ENCODE assay signal across 8 cellular contexts in the genomic region with DNA sequence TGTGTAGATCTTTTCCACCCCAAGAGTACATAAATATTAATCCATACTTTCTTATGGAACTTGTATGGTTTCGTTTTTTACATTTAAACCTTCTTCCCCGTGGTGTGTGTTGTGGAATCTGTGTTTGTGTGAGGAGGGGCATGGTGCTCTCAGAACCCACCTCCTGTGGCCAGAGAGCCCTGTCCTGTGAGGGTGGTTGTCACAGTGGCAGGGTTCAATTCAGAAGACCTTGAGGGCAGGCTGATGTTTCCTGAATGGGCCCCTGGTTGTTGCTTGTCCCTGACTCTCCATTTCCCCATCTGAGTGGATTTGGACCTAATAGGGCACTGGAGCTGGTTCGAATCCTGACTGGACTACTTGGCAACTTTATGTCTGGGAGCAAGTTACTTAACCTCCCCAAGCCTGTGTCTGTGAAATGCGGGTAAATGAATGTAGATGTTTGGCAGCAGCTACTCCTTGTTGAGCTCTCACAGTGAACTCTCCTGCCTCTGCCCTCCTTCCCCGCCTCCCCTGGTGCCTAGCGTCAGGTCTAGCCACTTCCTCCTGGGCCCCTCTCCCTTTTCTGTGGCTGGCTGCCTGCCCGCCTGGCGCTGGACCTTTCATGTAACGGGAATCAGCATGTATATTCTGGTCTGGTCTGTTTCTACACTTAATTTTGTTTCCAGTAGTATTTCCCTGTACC. TPM values are rescaled to one million over a fixed set of nuclear protein-coding genes. Genes with fewer than 3 reads are reported as not detected.
DNase-seq lines count a peak whose midpoint lies in the region; ATAC-seq, FAIRE-seq and TF ChIP-seq lines count a peak whose summit lies in the region.

No MANE protein-coding gene starts in this region.

- POLR2A ChIA-PET in AG04449 (lab: Yijun Ruan, JAX) = interaction anchor here (1.6 to 19.6 kb wide), 2 partner anchors 9 to 74 kb away, joined by 10 to 664 read pairs; partner anchors contain the start of gene MALAT1

- H3K9me3 ChIP-seq in lower lobe of right lung = no peaks in the 10 kb centered on the region

- peaks cover 71% of the 10 kb centered on the region for H3K36me3 ChIP-seq in lower lobe of right lung

- CTCF ChIA-PET in AG04449 (lab: Yijun Ruan, JAX) = interaction anchor here (1.3 kb wide), 1 partner anchor 13 kb away, joined by 3 read pairs; no protein-coding TSS in a partner anchor

- H3K4me3 ChIP-seq in AG04449 (ENCODE audit: low read depth, low read length) (peak overlapping the region; percentile 98), lower lobe of right lung (peak overlapping the region; percentile 91)

- peak; percentile 14 to 27 for ATAC-seq in lower lobe of right lung
- no peak for ATAC-seq in GM19395 (IDR thresholded peaks at IDR 0.05; ENCODE audit: unreplicated experiment)

- no peaks in the 10 kb centered on the region for H3K27me3 ChIP-seq in lower lobe of right lung (ENCODE audit: low read depth)

- DNase-seq in AG04449 (ENCODE audit: low read depth, low spot score) (no peak), GM12891 (ENCODE audit: insufficient read length, low spot score) (no peak), SK-N-DZ (ENCODE audit: low spot score) (peak; percentile 28), caudate nucleus (lab: John Stamatoyannopoulos, UW) (peak in 8 of 61 donors; percentile 23 to 49 (median 28)), lower lobe of right lung (peak; percentile 79), superior temporal gyrus (ENCODE audit: extremely low spot score) (peak; percentile 44), epidermal melanocyte (ENCODE audit: insufficient read length, low spot score) (no peak)

- peak; percentile 58 for FAIRE-seq in GM12891 (lab: Jason Lieb, UNC)

- peak overlapping the region; percentile 72 for H3K27ac ChIP-seq in caudate nucleus (ENCODE audit: low read depth, low read length)
- peak overlapping the region; percentile 74 for H3K27ac ChIP-seq in lower lobe of right lung

- peak; percentile 68 for TF ChIP-seq POLR2A in GM12891 (IDR thresholded peaks at IDR 0.05; ENCODE audit: low read depth, low read length)

- TF ChIP-seq CTCF in AG04449 (IDR thresholded peaks at IDR 0.05; ENCODE audit: insufficient read depth, low read length, missing control alignments) (no peak), lower lobe of right lung (IDR thresholded peaks at IDR 0.05) (no peak)

- H3K4me1 ChIP-seq in lower lobe of right lung = peaks cover 80% of the 10 kb centered on the region

- intact Hi-C loops in lower lobe of right lung (cut with DNase I) = loop anchor here (5.0 kb wide), 1 partner anchor 72 kb away; no protein-coding TSS in a partner anchor

TF ChIP-seq in GM12891, 5 proteins besides CTCF, POLR2A, EP300 and RAD21:
- TF ChIP-seq POLR2AphosphoS5 (IDR thresholded peaks at IDR 0.05; ENCODE audit: low read depth, low read length) (peak; percentile 76), POU2F2 (IDR thresholded peaks at IDR 0.05; ENCODE audit: low read depth, low read length) (peak; percentile 56; the same call in 1 of the 2 replicates), TAF1 (IDR thresholded peaks at IDR 0.05; ENCODE audit: low read depth, low read length) (no peak), SPI1 (IDR thresholded peaks at IDR 0.05; ENCODE audit: low read depth, low read length) (peak; percentile 72), PAX5 (IDR thresholded peaks at IDR 0.05; ENCODE audit: insufficient read depth, low read length, severe bottlenecking) (no peak)
TF ChIP-seq in GM12891: peak in this region for 3.

RNA-seq across cellular contexts. Expression of gene NEAT1, which starts 7.3 kb away (rescaled TPM):
- polyA plus RNA-seq in GM12891 (2012; ENCODE audit: low read depth, missing spikeins) = 373 TPM
- polyA plus RNA-seq in SK-N-DZ (2014; cell fraction: cytosol; rRNA removed) = 15.6 and 18.2 TPM in 2 replicates
- 45.6 and 148 TPM in 2 replicates for polyA plus RNA-seq in SK-N-DZ (2014; cell fraction: nucleus; rRNA removed)
- 980 TPM for total RNA-seq in lower lobe of right lung

RNA-seq across cellular contexts. Expression of gene FRMD8, which starts 43.4 kb away (rescaled TPM):
- 14.3 TPM for polyA plus RNA-seq in GM12891 (2012; ENCODE audit: low read depth, missing spikeins)
- polyA plus RNA-seq in SK-N-DZ (2014; cell fraction: cytosol; rRNA removed) = 25.3 and 31.8 TPM in 2 replicates
- 28.6 and 39.3 TPM in 2 replicates for polyA plus RNA-seq in SK-N-DZ (2014; cell fraction: nucleus; rRNA removed)
- total RNA-seq in lower lobe of right lung = 22.6 TPM

RNA-seq across cellular contexts. Expression of gene SLC25A45, which starts 47.4 kb away (rescaled TPM):
- polyA plus RNA-seq in GM12891 (2012; ENCODE audit: low read depth, missing spikeins) = 15.8 TPM
- polyA plus RNA-seq in SK-N-DZ (2014; cell fraction: cytosol; rRNA removed) = 2.4 and 3.9 TPM in 2 replicates
- polyA plus RNA-seq in SK-N-DZ (2014; cell fraction: nucleus; rRNA removed) = 2.0 and 7.1 TPM in 2 replicates
- total RNA-seq in lower lobe of right lung = 13.0 TPM

Comparison
In these comparisons a context has a peak if more than half of its experiments do, and no peak if none do; other contexts are left out.
1. DNase-seq: peak in SK-N-DZ (single experiment), lower lobe of right lung (single experiment) and superior temporal gyrus (single experiment); none in AG04449 (single experiment), GM12891 (single experiment) and epidermal melanocyte (single experiment).